ENCODE assay signal across 9 cellular contexts in genomic region chr1:45490121-45490622, GRCh38. TPM values are rescaled to one million over a fixed set of nuclear protein-coding genes. Genes with fewer than 3 reads are reported as not detected.
DNase-seq lines count a peak whose midpoint lies in the region; ATAC-seq, FAIRE-seq and TF ChIP-seq lines count a peak whose summit lies in the region.
"Had no signal": no experiment of that assay in that cellular context is flagged by ENCODE, and none has a peak within 500 bp of the region (broad histone marks: within the 10 kb centered on the region; RNA-seq: fewer than 3 reads in every experiment).

No MANE protein-coding gene starts in this region.

- H3K4me1 ChIP-seq in left lung (peaks cover 5 to 24% of the 10 kb centered on the region in 2 donors), uterus (no peaks in the 10 kb centered on the region)

- POLR2A ChIA-PET in HEK293T (lab: Yijun Ruan, JAX): interaction anchor here (0.6 to 4.8 kb wide), 8 partner anchors 10 to 479 kb away, joined by 3 to 36 read pairs (median 10); partner anchors contain the start of genes CCDC163, HECTD3, MMACHC and MUTYH

- no peaks in the 10 kb centered on the region for H3K36me3 ChIP-seq in bronchial epithelial cell (ENCODE audit: control insufficient read depth, insufficient read depth, low read length)
- no peaks in the 10 kb centered on the region for H3K36me3 ChIP-seq in left lung
- H3K36me3 ChIP-seq in uterus: no peaks in the 10 kb centered on the region

- H3K27me3 ChIP-seq in bronchial epithelial cell (ENCODE audit: control insufficient read depth, insufficient read depth, low read length) (no peaks in the 10 kb centered on the region), left lung (no peaks in the 10 kb centered on the region), uterus (no peaks in the 10 kb centered on the region)

- no peaks in the 10 kb centered on the region for H3K9me3 ChIP-seq in left lung
- no peaks in the 10 kb centered on the region for H3K9me3 ChIP-seq in uterus

- TF ChIP-seq CTCF in bronchial epithelial cell (IDR thresholded peaks at IDR 0.05; ENCODE audit: insufficient read depth, low read length, severe bottlenecking): no peak
- no peak for TF ChIP-seq CTCF in left lung (IDR thresholded peaks at IDR 0.05)
- TF ChIP-seq CTCF in uterus (IDR thresholded peaks at IDR 0.05): no peak

- peak; percentile 3 for ATAC-seq in left lung

- peak overlapping the region; percentile 76 to 81 for H3K27ac ChIP-seq in left lung
- peak overlapping the region; percentile 79 to 80 for H3K27ac ChIP-seq in uterus

- intact Hi-C loops in left lung (cut with DNase I): loop anchor here in 1 of 2 donors (5.0 to 10.0 kb wide), 3 partner anchors 128 to 475 kb away; partner anchors contain the start of genes HECTD3 and UROD
- intact Hi-C loops in uterus (cut with DNase I; ENCODE audit: low total_unique reads): loop anchor here (10.0 kb wide), 1 partner anchor 145 kb away; the partner anchor contains the start of genes MUTYH and TOE1

- DNase-seq in SKM-1 treated with dmso at 0.1 percent for 144 hours (lab: John Stamatoyannopoulos, UW; ENCODE audit: unreplicated experiment): peak; percentile 20
- DNase-seq in SKM-1 (lab: John Stamatoyannopoulos, UW; ENCODE audit: unreplicated experiment): no peak
- DNase-seq in bronchial epithelial cell (ENCODE audit: low read depth): peak; percentile 33
- no peak for DNase-seq in left lung
- no peak for DNase-seq in uterus
- DNase-seq in HEK293T (ENCODE audit: extremely low spot score): no peak
- DNase-seq in NCI-H524 treated with DMSO at 0.1 percent for 48 hours (lab: John Stamatoyannopoulos, UW): no peak
- DNase-seq in activated naive CD4-positive, alpha-beta T cell treated with Interleukin-2 at 50 U/mL for 16 hours: no peak
- DNase-seq: NK-92 treated with Interleukin-12 subunit alpha and Interleukin-12 subunit beta, amount 100 ng/mL, for 24 hours had no signal

- no peak for TF ChIP-seq POLR2A in uterus (IDR thresholded peaks at IDR 0.05)

- CTCF ChIA-PET in HEK293T (lab: Yijun Ruan, JAX): interaction anchor here (0.7 to 1.2 kb wide), 3 partner anchors 101 to 130 kb away, joined by 3 to 5 read pairs (median 5); no protein-coding TSS in a partner anchor

- FAIRE-seq in bronchial epithelial cell (lab: Jason Lieb, UNC): no peak

- H3K4me3 ChIP-seq in bronchial epithelial cell (ENCODE audit: low read depth, low read length): peak overlapping the region; percentile 90
- H3K4me3 ChIP-seq in left lung: peak overlapping the region; percentile 77 to 90
- H3K4me3 ChIP-seq in uterus: peak overlapping the region; percentile 52 to 73

TF ChIP-seq in HEK293T, 16 proteins besides CTCF, POLR2A, EP300 and RAD21:
- TF ChIP-seq NFRKB (IDR thresholded peaks at IDR 0.05) (no peak), SP1 (IDR thresholded peaks at IDR 0.05) (no peak), LEF1 (IDR thresholded peaks at IDR 0.05; ENCODE audit: borderline replicate concordance) (no peak), ARNT (IDR thresholded peaks at IDR 0.05) (no peak), ZNF384 (IDR thresholded peaks at IDR 0.05) (no peak), ELF4 (IDR thresholded peaks at IDR 0.05) (no peak), FOXM1 (IDR thresholded peaks at IDR 0.05; ENCODE audit: borderline replicate concordance) (no peak), BHLHE40 (IDR thresholded peaks at IDR 0.05; ENCODE audit: borderline replicate concordance) (no peak), CTBP1 (IDR thresholded peaks at IDR 0.05; ENCODE audit: borderline replicate concordance) (no peak), L3MBTL2 (conservative IDR thresholded peaks at IDR 0.05) (no peak), HDGF (IDR thresholded peaks at IDR 0.05; ENCODE audit: borderline replicate concordance) (no peak), FOXK2 (IDR thresholded peaks at IDR 0.05) (no peak), TARDBP (IDR thresholded peaks at IDR 0.05) (no peak), SUZ12 (IDR thresholded peaks at IDR 0.05) (no peak), PKNOX1 (IDR thresholded peaks at IDR 0.05) (no peak)

RNA-seq across cellular contexts. Expression of gene TESK2, which starts 0.8 kb away (rescaled TPM):
- total RNA-seq in bronchial epithelial cell: 1.6 and 2.0 TPM in 2 replicates
- total RNA-seq in left lung: 1 to 10 TPM; 4.3 to 5.9 TPM
- total RNA-seq in uterus: 1 to 10 TPM in 3 of 4 donors, under 1 TPM in 1; 0.29 to 7.5 (median 2.1) TPM

RNA-seq across cellular contexts. Expression of gene CCDC163, which starts 9.7 kb away (rescaled TPM):
- total RNA-seq in bronchial epithelial cell: 0.26 and 0.64 TPM in 2 replicates
- 1 to 10 TPM in 1 of 2 donors, under 1 TPM in 1; 0.50 to 2.0 TPM for total RNA-seq in left lung
- 1 to 10 TPM in 2 of 4 donors, under 1 TPM in 1, not detected in 1; 0.35 to 7.2 (median 3.8) TPM for total RNA-seq in uterus

RNA-seq across cellular contexts. Expression of gene MMACHC, which starts 9.9 kb away (rescaled TPM):
- total RNA-seq in bronchial epithelial cell (0.77 and 1.1 TPM in 2 replicates), left lung (1 to 10 TPM; 5.8 to 5.9 TPM), uterus (1 to 10 TPM in 2 of 4 donors, under 1 TPM in 1, not detected in 1; 0.26 to 4.5 (median 3.4) TPM)

RNA-seq across cellular contexts. Expression of gene PRDX1, which starts 31.5 kb away (rescaled TPM):
- total RNA-seq in bronchial epithelial cell: 403 and 721 TPM in 2 replicates
- 100 to 1,000 TPM; 427 to 579 TPM for total RNA-seq in left lung
- 100 to 1,000 TPM; 189 to 253 (median 202) TPM for total RNA-seq in uterus

Comparison
In these comparisons a context has a peak if more than half of its experiments do, and no peak if none do; other contexts are left out.
1. DNase-seq: peak in SKM-1 treated with dmso at 0.1 percent for 144 hours (single experiment) and bronchial epithelial cell (single experiment); none in SKM-1 (single experiment), left lung (0 of 2), uterus (0 of 2), HEK293T (single experiment), NCI-H524 treated with DMSO at 0.1 percent for 48 hours (single experiment) and activated naive CD4-positive, alpha-beta T cell treated with Interleukin-2 at 50 U/mL for 16 hours (single experiment).
2. Peak in every context shown above with its lines, with median percentiles within 50 percentile points of each other: H3K4me3 ChIP-seq.